ENCODE assay signal across 8 cellular contexts in genomic region chr1:111139956-111140679, GRCh38. TPM values are rescaled to one million over a fixed set of nuclear protein-coding genes. Genes with fewer than 3 reads are reported as not detected.
DNase-seq lines count a peak whose midpoint lies in the region; TF ChIP-seq lines count a peak whose summit lies in the region.

TSS of gene CEPT1 (plus strand) at chr1:111140223. CDS start at chr1:111147715, 7,492 bp downstream.
TSS of gene DRAM2 (minus strand) at chr1:111140093. CDS start at chr1:111131554, 8,539 bp downstream.

- TF ChIP-seq CTCF in HFFc6 (IDR thresholded peaks at IDR 0.05): peak; percentile 15; the same call in 1 of the 2 replicates

- H3K27ac ChIP-seq in SK-N-MC: peak within 1 kb of the TSS; percentile 96
- peak within 1 kb of the TSS; percentile 87 for H3K27ac ChIP-seq in substantia nigra (ENCODE audit: low read depth, low read length, poor library complexity, severe bottlenecking)

- H3K27ac Mint-ChIP-seq in HFFc6: peak within 1 kb of the TSS; percentile 94
- peak within 1 kb of the TSS; percentile 93 for H3K27ac Mint-ChIP-seq in activated naive CD4-positive, alpha-beta T cell treated with anti-CD3 and anti-CD28 coated beads, Interleukin-2, amount 10 ng/mL, durations not matched to agents 7 days and 5 days

- peaks cover 22% of the 10 kb centered on the region for H3K36me3 ChIP-seq in SK-N-MC (ENCODE audit: insufficient read depth, low read length)

- peak within 1 kb of the TSS; percentile 92 for H3K4me3 ChIP-seq in SK-N-MC

- H3K9me3 Mint-ChIP-seq in HFFc6: no peaks in the 10 kb centered on the region
- no peaks in the 10 kb centered on the region for H3K9me3 Mint-ChIP-seq in activated naive CD4-positive, alpha-beta T cell treated with anti-CD3 and anti-CD28 coated beads, Interleukin-2, amount 10 ng/mL, durations not matched to agents 7 days and 5 days

- no peaks in the 10 kb centered on the region for H3K9me3 ChIP-seq in SK-N-MC (ENCODE audit: low read depth, low read length)

- H3K27me3 Mint-ChIP-seq in HFFc6 (ENCODE audit: insufficient read depth): peaks cover 2% of the 10 kb centered on the region; the same call in 1 of the 2 replicates
- no peaks in the 10 kb centered on the region for H3K27me3 Mint-ChIP-seq in activated naive CD4-positive, alpha-beta T cell treated with anti-CD3 and anti-CD28 coated beads, Interleukin-2, amount 10 ng/mL, durations not matched to agents 7 days and 5 days

- peaks cover 15% of the 10 kb centered on the region for H3K36me3 Mint-ChIP-seq in HFFc6 (ENCODE audit: low read depth)
- H3K36me3 Mint-ChIP-seq in activated naive CD4-positive, alpha-beta T cell treated with anti-CD3 and anti-CD28 coated beads, Interleukin-2, amount 10 ng/mL, durations not matched to agents 7 days and 5 days: peaks cover 42% of the 10 kb centered on the region

- CTCF ChIA-PET in activated naive CD4-positive, alpha-beta T cell treated with anti-CD3 and anti-CD28 coated beads, Interleukin-2, amount 10 ng/mL, durations not matched to agents 7 days and 5 days (lab: Charles Lee): interaction anchor here (1.4 kb wide), 1 partner anchor 607 kb away, joined by 4 read pairs; no protein-coding TSS in a partner anchor

- H3K9ac ChIP-seq in SK-N-MC (ENCODE audit: insufficient read length): peak within 1 kb of the TSS; percentile 88

- DNase-seq in GM04504 (ENCODE audit: low read depth) (peak; percentile 86), HFFc6 (peak; percentile 96), NAMALWA (ENCODE audit: low spot score) (peak; percentile 96), SK-N-MC (ENCODE audit: low read depth, low spot score) (peak; percentile 72), globus pallidus (ENCODE audit: low spot score) (peak; percentile 94), non-pigmented ciliary epithelial cell (ENCODE audit: low read depth) (peak; percentile 75), substantia nigra (lab: John Stamatoyannopoulos, UW) (peak; percentile 58 to 95 (median 86))
- DNase-seq in activated naive CD4-positive, alpha-beta T cell treated with anti-CD3 and anti-CD28 coated beads, Interleukin-2, amount 10 ng/mL, durations not matched to agents 7 days and 5 days: peak; percentile 97

- peak within 1 kb of the TSS; percentile 99 for H3K4me3 Mint-ChIP-seq in HFFc6
- peak within 1 kb of the TSS; percentile 99 for H3K4me3 Mint-ChIP-seq in activated naive CD4-positive, alpha-beta T cell treated with anti-CD3 and anti-CD28 coated beads, Interleukin-2, amount 10 ng/mL, durations not matched to agents 7 days and 5 days

- peaks cover 52% of the 10 kb centered on the region for H3K4me1 Mint-ChIP-seq in HFFc6 (ENCODE audit: low read depth)
- H3K4me1 Mint-ChIP-seq in activated naive CD4-positive, alpha-beta T cell treated with anti-CD3 and anti-CD28 coated beads, Interleukin-2, amount 10 ng/mL, durations not matched to agents 7 days and 5 days: peaks cover 49% of the 10 kb centered on the region

RNA-seq across cellular contexts. Expression of gene CEPT1, which starts in this region (rescaled TPM):
- 10 to 100 TPM; 26.5 to 38.9 (median 33.5) TPM for total RNA-seq in HFFc6 (2021; fragmentation: NEBNext Ultra II Directional; extraction: Animal tissue kit (Norgen Biotek cat#: 25700))

RNA-seq across cellular contexts. Expression of gene DRAM2, which starts in this region (rescaled TPM):
- 10 to 100 TPM; 23.6 to 32.0 (median 28.9) TPM for total RNA-seq in HFFc6 (2021; fragmentation: NEBNext Ultra II Directional; extraction: Animal tissue kit (Norgen Biotek cat#: 25700))

Comparison
In these comparisons a context has a peak if more than half of its experiments do, and no peak if none do; other contexts are left out.
1. Peak in every context shown above with its lines: DNase-seq, H3K4me3 ChIP-seq and H3K27ac ChIP-seq.